Comparison of ENCODE assay signal across 33 cellular contexts in the genomic region with DNA sequence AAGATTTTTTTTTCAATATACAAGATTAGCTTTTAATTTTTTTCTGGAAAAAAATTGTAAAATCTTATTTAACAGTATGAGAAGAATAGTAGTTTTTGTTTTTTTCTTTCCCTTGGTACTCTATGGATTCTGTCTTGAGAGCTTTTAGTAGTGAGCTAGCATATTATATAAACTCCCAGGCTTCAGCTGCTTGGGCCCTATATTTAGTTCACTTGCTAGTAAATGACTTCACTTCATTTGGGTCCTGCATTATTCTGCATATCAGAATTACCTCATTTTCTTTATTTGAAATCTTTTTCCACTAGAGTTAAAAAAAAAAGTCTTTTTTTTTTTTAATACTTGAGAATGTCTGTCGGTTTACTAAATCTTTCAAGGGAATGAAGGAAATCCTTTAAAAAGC. TPM values are rescaled to one million over a fixed set of nuclear protein-coding genes. Genes with fewer than 3 reads are reported as not detected.
DNase-seq lines count a peak whose midpoint lies in the region; ATAC-seq and TF ChIP-seq lines count a peak whose summit lies in the region.
"Had no signal": no experiment of that assay in that cellular context is flagged by ENCODE, and none has a peak within 500 bp of the region (broad histone marks: within the 10 kb centered on the region; RNA-seq: fewer than 3 reads in every experiment).

No MANE protein-coding gene starts in this region.

- H3K27ac Mint-ChIP-seq in chondrocyte (ENCODE audit: unreplicated experiment), result no peak overlapping the region
- H3K27ac Mint-ChIP-seq: activated B cell treated with CpG ODN at 0.5 μM for 24 hours; activated naive CD4-positive, alpha-beta T cell treated with anti-CD3 and anti-CD28 coated beads, Interleukin-2, amount 50 U/mL, for 72 hours; GM23338; mesothelial cell of epicardium; natural killer cell had no signal

- no peaks in the 10 kb centered on the region for H3K27me3 Mint-ChIP-seq in chondrocyte (ENCODE audit: low read depth)
- H3K27me3 Mint-ChIP-seq: activated B cell treated with CpG ODN at 0.5 μM for 24 hours had no signal

- H3K4me3 ChIP-seq in cardiac muscle cell (peak overlapping the region; percentile 17), transverse colon (no peak overlapping the region), tibial nerve (no peak overlapping the region)
- H3K4me3 ChIP-seq: colonic mucosa, GM23338 had no signal

- H3K9me3 ChIP-seq in cardiac muscle cell (ENCODE audit: low read depth) (no peaks in the 10 kb centered on the region), transverse colon (no peaks in the 10 kb centered on the region), tibial nerve (no peaks in the 10 kb centered on the region)
- H3K9me3 ChIP-seq: colonic mucosa had no signal

- 64 to 65% methylated on average over 1 of the region's 1 CpG for WGBS in transverse colon (ENCODE audit: low coverage in 1 of 2), 2 donors
- WGBS in tibial nerve, 2 donors, result 21 to 28% methylated on average over 1 of the region's 1 CpG

- peaks cover 9% of the 10 kb centered on the region for H3K4me1 Mint-ChIP-seq in chondrocyte (ENCODE audit: low read depth)
- H3K4me1 Mint-ChIP-seq: GM23338 had no signal

- DNase-seq in cardiac muscle cell (ENCODE audit: low read depth in 1 of 2, low spot score in 1 of 2), result peak in 1 of 2 donors; percentile 42
- DNase-seq in Right ventricle myocardium inferior (ENCODE audit: missing footprints), result no peak
- DNase-seq in left ventricle myocardium superior, result no peak
- DNase-seq in putamen (ENCODE audit: low spot score), result peak; percentile 28
- DNase-seq in transverse colon, result no peak
- no peak for DNase-seq in omental fat pad (ENCODE audit: low spot score)
- DNase-seq in tibial nerve (ENCODE audit: low spot score in 2 of 2), result no peak
- no peak for DNase-seq in chondrocyte (ENCODE audit: low spot score)
- DNase-seq: 8988T; activated B cell treated with CpG ODN at 0.5 μM for 24 hours; activated CD4-positive, alpha-beta T cell treated with anti-CD3 and anti-CD28 coated beads, Interleukin-2, amount 50 U/mL, for 1 hour; activated effector memory CD4-positive, alpha-beta T cell treated with Interleukin-2 at 50 U/mL for 16 hours; activated T-cell treated with anti-CD3 and anti-CD28 coated beads, Interleukin-2, amount 50 U/mL, for 1 hour; amygdala; brain microvascular endothelial cell; colonic mucosa; DND-41; effector memory CD4-positive, alpha-beta T cell; glutamatergic neuron; Kasumi-1; natural killer cell; NCI-H1048; NCI-H1694; NCI-H748 treated with DMSO at 0.1 percent for 48 hours; occipital lobe; stimulated activated CD4-positive, alpha-beta T cell treated with anti-CD3 and anti-CD28 coated beads, Interleukin-12 subunit alpha, Interleukin-12 subunit beta, amount 100 ng/mL, for 4 hours; stimulated activated CD4-positive, alpha-beta T cell treated with anti-CD3 and anti-CD28 coated beads, Interleukin-2, amount 100 ng/mL, for 48 hours had no signal

- intact Hi-C loops in Right ventricle myocardium inferior (cut with DNase I), result loop anchor here (2.0 kb wide), 1 partner anchor 32 kb away; no protein-coding TSS in a partner anchor
- intact Hi-C loops in left ventricle myocardium superior (cut with micrococcal nuclease), result no loop called here
- intact Hi-C loops in transverse colon (cut with DNase I; ENCODE audit: low total_unique reads), result no loop called here

- H3K36me3 ChIP-seq in cardiac muscle cell, result peaks cover 24% of the 10 kb centered on the region
- H3K36me3 ChIP-seq in transverse colon, result peaks cover 0 to 14% (median 0%) of the 10 kb centered on the region in 4 donors
- peaks cover 0 to 46% (median 0%) of the 10 kb centered on the region in 3 donors for H3K36me3 ChIP-seq in tibial nerve
- H3K36me3 ChIP-seq: colonic mucosa had no signal

- TF ChIP-seq POLR2A in transverse colon (IDR thresholded peaks at IDR 0.05) (no peak), tibial nerve (IDR thresholded peaks at IDR 0.05) (no peak)

- peak overlapping the region; percentile 98 for H3K27ac ChIP-seq in cardiac muscle cell
- H3K27ac ChIP-seq in transverse colon, result peak overlapping the region; percentile 39 to 73 (median 66)
- H3K27ac ChIP-seq in tibial nerve, result no peak overlapping the region
- H3K27ac ChIP-seq: brain microvascular endothelial cell, C4-2B, colonic mucosa, epithelial cell of prostate had no signal

- H3K4me1 ChIP-seq in cardiac muscle cell (ENCODE audit: low read depth) (peaks cover 70% of the 10 kb centered on the region), transverse colon (peaks cover 11 to 30% (median 17%) of the 10 kb centered on the region in 4 donors), tibial nerve (peaks cover 0 to 75% (median 18%) of the 10 kb centered on the region in 4 donors)
- H3K4me1 ChIP-seq: colonic mucosa had no signal

- no peak overlapping the region for H3K4me3 Mint-ChIP-seq in chondrocyte (ENCODE audit: unreplicated experiment)
- H3K4me3 Mint-ChIP-seq: activated B cell treated with CpG ODN at 0.5 μM for 24 hours, GM23338, mesothelial cell of epicardium, natural killer cell had no signal

- in situ Hi-C loops in transverse colon (cut with MboI; ENCODE audit: low pct_ligation_motif_present in 1 of 4, low pct_unique_long_range_greater_than_20kb in 1 of 4, low sequenced_read_pairs in 3 of 4), result no loop called here

- TF ChIP-seq CTCF in cardiac muscle cell (IDR thresholded peaks at IDR 0.05; ENCODE audit: low read depth, low read length), result no peak
- TF ChIP-seq CTCF in transverse colon (IDR thresholded peaks at IDR 0.05), result no peak
- TF ChIP-seq CTCF in omental fat pad (IDR thresholded peaks at IDR 0.05), result no peak
- TF ChIP-seq CTCF in tibial nerve (IDR thresholded peaks at IDR 0.05), result no peak
- TF ChIP-seq CTCF in chondrocyte (IDR thresholded peaks at IDR 0.05), result no peak

- peaks cover 4% of the 10 kb centered on the region for H3K36me3 Mint-ChIP-seq in chondrocyte (ENCODE audit: low read depth)

- H3K9me3 Mint-ChIP-seq in chondrocyte (ENCODE audit: low read depth), result no peaks in the 10 kb centered on the region
- H3K9me3 Mint-ChIP-seq: activated B cell treated with CpG ODN at 0.5 μM for 24 hours; activated naive CD4-positive, alpha-beta T cell treated with anti-CD3 and anti-CD28 coated beads, Interleukin-2, amount 50 U/mL, for 72 hours; GM23338; mesothelial cell of epicardium; natural killer cell had no signal

- no peak for ATAC-seq in Right ventricle myocardium inferior
- ATAC-seq in left ventricle myocardium superior, result peak; percentile 73
- ATAC-seq in omental fat pad (ENCODE audit: low FRiP score), result no peak
- ATAC-seq: activated naive CD4-positive, alpha-beta T cell treated with anti-CD3 and anti-CD28 coated beads, Interleukin-2, amount 50 U/mL, for 72 hours; GM23338; natural killer cell; Panc1 had no signal

- no peaks in the 10 kb centered on the region for H3K27me3 ChIP-seq in cardiac muscle cell
- no peaks in the 10 kb centered on the region for H3K27me3 ChIP-seq in transverse colon
- no peaks in the 10 kb centered on the region for H3K27me3 ChIP-seq in tibial nerve
- H3K27me3 ChIP-seq: brain microvascular endothelial cell, colonic mucosa had no signal

- TF ChIP-seq EP300 in transverse colon (IDR thresholded peaks at IDR 0.05; ENCODE audit: low read depth) (no peak), tibial nerve (IDR thresholded peaks at IDR 0.05) (no peak)

RNA-seq across cellular contexts. Expression of a gene that starts 33.1 kb away (rescaled TPM):
- total RNA-seq in cardiac muscle cell (134 and 179 TPM in 2 replicates), Right ventricle myocardium inferior (285 TPM), left ventricle myocardium superior (306 TPM), transverse colon (100 to 1,000 TPM in 1 of 4 donors, 10 to 100 TPM in 3; 67.0 to 121 (median 86.8) TPM), omental fat pad (100 to 1,000 TPM; 233 to 345 (median 278) TPM), tibial nerve (100 to 1,000 TPM; 212 to 302 (median 246) TPM), chondrocyte (77.6 to 83.0 TPM (median 80.1 TPM) in 3 replicates)
- polyA plus RNA-seq in cardiac muscle cell, result 56.6 and 106 TPM in 2 replicates

Comparison
In these comparisons a context has a peak if more than half of its experiments do, and no peak if none do; other contexts are left out.
1. H3K27ac ChIP-seq: peak in cardiac muscle cell (single experiment) and transverse colon (4 of 4); none in tibial nerve (0 of 4).